Comparison of ENCODE assay signal across 1 cellular context in genomic region chrX:69503228-69503834, GRCh38.
TF ChIP-seq lines count a peak whose summit lies in the region.

No MANE protein-coding gene starts in this region.

TF ChIP-seq in HepG2, 621 proteins besides CTCF, POLR2A, EP300 and RAD21 (continued from another document):
- no peak for TF ChIP-seq ZBTB40 (IDR thresholded peaks at IDR 0.05)
- no peak for TF ChIP-seq ZBTB40 (CRISPR knock-in tag; IDR thresholded peaks at IDR 0.05)
- TF ChIP-seq HBP1 (CRISPR knock-in tag; IDR thresholded peaks at IDR 0.05; ENCODE audit: low read depth) = no peak
- TF ChIP-seq ZNF800 (CRISPR knock-in tag; IDR thresholded peaks at IDR 0.05) = 0 out of 2 replicates have a peak, but pooled peaks have one; percentile 14
- TF ChIP-seq HES4 (CRISPR knock-in tag; IDR thresholded peaks at IDR 0.05; ENCODE audit: borderline replicate concordance) = no peak
- no peak for TF ChIP-seq ARNT (IDR thresholded peaks at IDR 0.05)
- no peak for TF ChIP-seq MBNL3 (CRISPR knock-in tag; conservative IDR thresholded peaks at IDR 0.05)
- peak; percentile 43; the same call in 1 of the 2 replicates for TF ChIP-seq ZMYM4 (CRISPR knock-in tag; IDR thresholded peaks at IDR 0.05)
- peak; percentile 80 for TF ChIP-seq ZNF264 (CRISPR knock-in tag; IDR thresholded peaks at IDR 0.05)
- peak; percentile 67; the same call in 1 of the 2 replicates for TF ChIP-seq TFDP1 (CRISPR knock-in tag; IDR thresholded peaks at IDR 0.05; ENCODE audit: borderline replicate concordance)
- 0 out of 2 replicates have a peak, but pooled peaks have one; percentile 48 for TF ChIP-seq ZNF644 (CRISPR knock-in tag; IDR thresholded peaks at IDR 0.05; ENCODE audit: low read depth)
- no peak; the same call in 1 of the 2 replicates for TF ChIP-seq NR2C2 (CRISPR knock-in tag; IDR thresholded peaks at IDR 0.05; ENCODE audit: borderline replicate concordance)
- TF ChIP-seq MAX (IDR thresholded peaks at IDR 0.05) = peak; percentile 89
- TF ChIP-seq ZNF777 (CRISPR knock-in tag; IDR thresholded peaks at IDR 0.05) = peak; percentile 28
- TF ChIP-seq FOXA3 (CRISPR knock-in tag; IDR thresholded peaks at IDR 0.05) = 0 out of 2 replicates have a peak, but pooled peaks have one; percentile 15
- TF ChIP-seq ZNF143 (CRISPR knock-in tag; IDR thresholded peaks at IDR 0.05) = no peak
- TF ChIP-seq SIN3A (IDR thresholded peaks at IDR 0.05; ENCODE audit: borderline replicate concordance, low read depth, low read length) = no peak
- TF ChIP-seq KMT2B (CRISPR knock-in tag; IDR thresholded peaks at IDR 0.05) = no peak
- TF ChIP-seq TEAD3 (CRISPR knock-in tag; optimal IDR thresholded peaks at IDR 0.05; ENCODE audit: borderline replicate concordance) = peak; percentile 36
- peak; percentile 81; the same call in 1 of the 2 replicates for TF ChIP-seq MYC (CRISPR knock-in tag; IDR thresholded peaks at IDR 0.05; ENCODE audit: borderline replicate concordance)
- TF ChIP-seq ZBTB38 (CRISPR knock-in tag; IDR thresholded peaks at IDR 0.05) = no peak
- TF ChIP-seq DNMT1 (CRISPR knock-in tag; IDR thresholded peaks at IDR 0.05) = no peak
- TF ChIP-seq NR2F6 (IDR thresholded peaks at IDR 0.05) = no peak
- TF ChIP-seq NR2F6 (CRISPR knock-in tag; IDR thresholded peaks at IDR 0.05) = peak; percentile 20; the same call in 1 of the 2 replicates
- TF ChIP-seq USF2 (IDR thresholded peaks at IDR 0.05; ENCODE audit: low read depth, low read length) = peak; percentile 57
- TF ChIP-seq USF2 (CRISPR knock-in tag; IDR thresholded peaks at IDR 0.05; ENCODE audit: borderline replicate concordance) = peak; percentile 59; the same call in 1 of the 2 replicates
- TF ChIP-seq ZNF382 (CRISPR knock-in tag; IDR thresholded peaks at IDR 0.05; ENCODE audit: borderline replicate concordance) = no peak
- TF ChIP-seq ZNF768 (CRISPR knock-in tag; IDR thresholded peaks at IDR 0.05) = no peak
- peak; percentile 81; the same call in 1 of the 3 replicates for TF ChIP-seq MXI1 (IDR thresholded peaks at IDR 0.05; ENCODE audit: borderline replicate concordance, low read depth, low read length)
- no peak for TF ChIP-seq GMEB2 (CRISPR knock-in tag; IDR thresholded peaks at IDR 0.05; ENCODE audit: low read depth)
- peak; percentile 14; the same call in 1 of the 2 replicates for TF ChIP-seq TGIF2 (CRISPR knock-in tag; IDR thresholded peaks at IDR 0.05)
- peak; percentile 54; the same call in 1 of the 2 replicates for TF ChIP-seq PATZ1 (CRISPR knock-in tag; IDR thresholded peaks at IDR 0.05)
- TF ChIP-seq IRF2 (CRISPR knock-in tag; IDR thresholded peaks at IDR 0.05) = 0 out of 2 replicates have a peak, but pooled peaks have one; percentile 24
- peak; percentile 51; the same call in 1 of the 2 replicates for TF ChIP-seq HOMEZ (CRISPR knock-in tag; IDR thresholded peaks at IDR 0.05; ENCODE audit: low read depth)
